Comparison of ENCODE assay signal across 28 cellular contexts in genomic region chr2:16032282-16033031, GRCh38.
"Had no signal": no experiment of that assay in that cellular context is flagged by ENCODE, and none has a peak within 500 bp of the region (broad histone marks: within the 10 kb centered on the region; RNA-seq: fewer than 3 reads in every experiment).

No MANE protein-coding gene starts in this region.

- DNase-seq: naive B cell; naive thymus-derived CD8-positive, alpha-beta T cell; nephron progenitor cell; occipital lobe; ovary; psoas muscle; right cardiac atrium; sigmoid colon; stimulated activated CD4-positive, alpha-beta T cell treated with anti-CD3 and anti-CD28 coated beads, Interleukin-15, amount 100 ng/mL, for 24 hours; stimulated activated CD4-positive, alpha-beta T cell treated with anti-CD3 and anti-CD28 coated beads, Interleukin-2, amount 100 ng/mL, for 24 hours; stimulated activated CD4-positive, alpha-beta T cell treated with anti-CD3 and anti-CD28 coated beads, Interleukin-2, amount 100 ng/mL, for 48 hours; stimulated activated CD4-positive, alpha-beta T cell treated with anti-CD3 and anti-CD28 coated beads, Interleukin-4, amount 100 ng/mL, for 24 hours; stimulated activated naive B cell treated with anti-CD40 and anti-IgM and Interleukin-4, amounts not matched to agents 10 μg/mL and 1 μg/mL and 100 μg/mL, for 72 hours; stimulated activated naive CD4-positive, alpha-beta T cell treated with Interleukin-2 at 50 U/mL for 16 hours; testis; tibial artery; uterus had no signal

- H3K4me1 Mint-ChIP-seq: naive B cell; stimulated activated effector memory CD8-positive, alpha-beta T cell treated with anti-CD3 and anti-CD28 coated beads, Interleukin-12 subunit alpha, Interleukin-12 subunit beta, amount 100 ng/mL, for 72 hours; stimulated activated naive B cell treated with anti-CD40 and anti-IgM and Interleukin-4, amounts not matched to agents 10 μg/mL and 1 μg/mL and 100 μg/mL, for 72 hours had no signal

- H3K27ac ChIP-seq: ovary, parathyroid adenoma, psoas muscle, right lobe of liver, sigmoid colon, stomach, suprapubic skin, testis, tibial artery, upper lobe of right lung, uterus had no signal

- H3K9ac ChIP-seq: parathyroid adenoma had no signal

- H3K4me3 Mint-ChIP-seq: naive thymus-derived CD8-positive, alpha-beta T cell; natural killer cell treated with Interleukin-12 subunit alpha and Interleukin-12 subunit beta and Interleukin-15 and Interleukin-18, amount 100 ng/mL, for 72 hours; nephron progenitor cell; stimulated activated effector memory CD8-positive, alpha-beta T cell treated with anti-CD3 and anti-CD28 coated beads, Interleukin-12 subunit alpha, Interleukin-12 subunit beta, amount 100 ng/mL, for 72 hours; stimulated activated naive B cell treated with anti-CD40 and anti-IgM and Interleukin-4, amounts not matched to agents 10 μg/mL and 1 μg/mL and 100 μg/mL, for 72 hours; stimulated activated naive CD8-positive, alpha-beta T cell treated with anti-CD3 and anti-CD28 coated beads, Interleukin-15, Interleukin-2, amounts not matched to agents 100 ng/mL and 50 ng/mL, for 24 hours; type B pancreatic cell had no signal

- H3K4me1 ChIP-seq: parathyroid adenoma, psoas muscle, sigmoid colon, testis, tibial artery, upper lobe of right lung, uterus had no signal

- H3K27me3 Mint-ChIP-seq: naive B cell; stimulated activated naive B cell treated with anti-CD40 and anti-IgM and Interleukin-4, amounts not matched to agents 10 μg/mL and 1 μg/mL and 100 μg/mL, for 72 hours; stimulated activated naive CD8-positive, alpha-beta T cell treated with anti-CD3 and anti-CD28 coated beads, Interleukin-15, Interleukin-2, amounts not matched to agents 100 ng/mL and 50 ng/mL, for 24 hours; type B pancreatic cell had no signal

- H3K9me3 Mint-ChIP-seq: naive thymus-derived CD8-positive, alpha-beta T cell; natural killer cell treated with Interleukin-12 subunit alpha and Interleukin-12 subunit beta and Interleukin-15 and Interleukin-18, amount 100 ng/mL, for 72 hours; nephron progenitor cell; stimulated activated naive CD8-positive, alpha-beta T cell treated with anti-CD3 and anti-CD28 coated beads, Interleukin-15, Interleukin-2, amounts not matched to agents 100 ng/mL and 50 ng/mL, for 24 hours; type B pancreatic cell had no signal

- H3K27me3 ChIP-seq: ovary, right lobe of liver, sigmoid colon, stomach, testis, transverse colon, upper lobe of right lung, uterus had no signal

- ATAC-seq: naive thymus-derived CD8-positive, alpha-beta T cell; natural killer cell treated with Interleukin-12 subunit alpha and Interleukin-12 subunit beta and Interleukin-15 and Interleukin-18, amount 100 ng/mL, for 72 hours; psoas muscle; right cardiac atrium; stimulated activated effector memory CD8-positive, alpha-beta T cell treated with anti-CD3 and anti-CD28 coated beads, Interleukin-12 subunit alpha, Interleukin-12 subunit beta, amount 100 ng/mL, for 72 hours; stimulated activated naive B cell treated with anti-CD40 and anti-IgM and Interleukin-4, amounts not matched to agents 10 μg/mL and 1 μg/mL and 100 μg/mL, for 72 hours had no signal

- H3K9me3 ChIP-seq: ovary, psoas muscle, right lobe of liver, sigmoid colon, stomach, suprapubic skin, testis, tibial artery, transverse colon, upper lobe of right lung, uterus had no signal

- H3K27ac Mint-ChIP-seq: naive B cell; naive thymus-derived CD8-positive, alpha-beta T cell; natural killer cell treated with Interleukin-12 subunit alpha and Interleukin-12 subunit beta and Interleukin-15 and Interleukin-18, amount 100 ng/mL, for 72 hours; progenitor cell of endocrine pancreas; stimulated activated effector memory CD8-positive, alpha-beta T cell treated with anti-CD3 and anti-CD28 coated beads, Interleukin-12 subunit alpha, Interleukin-12 subunit beta, amount 100 ng/mL, for 72 hours; stimulated activated naive CD8-positive, alpha-beta T cell treated with anti-CD3 and anti-CD28 coated beads, Interleukin-15, Interleukin-2, amounts not matched to agents 100 ng/mL and 50 ng/mL, for 24 hours; type B pancreatic cell had no signal

- H2AFZ ChIP-seq: parathyroid adenoma had no signal

- H3K36me3 ChIP-seq: ovary, right lobe of liver, sigmoid colon, stomach, suprapubic skin, tibial artery, transverse colon, upper lobe of right lung, uterus had no signal

- H3K4me3 ChIP-seq: ovary, psoas muscle, right lobe of liver, sigmoid colon, stomach, suprapubic skin, testis, tibial artery, transverse colon, upper lobe of right lung, uterus had no signal

- H3K36me3 Mint-ChIP-seq: naive B cell; naive thymus-derived CD8-positive, alpha-beta T cell; natural killer cell treated with Interleukin-12 subunit alpha and Interleukin-12 subunit beta and Interleukin-15 and Interleukin-18, amount 100 ng/mL, for 72 hours; stimulated activated effector memory CD8-positive, alpha-beta T cell treated with anti-CD3 and anti-CD28 coated beads, Interleukin-12 subunit alpha, Interleukin-12 subunit beta, amount 100 ng/mL, for 72 hours; stimulated activated naive B cell treated with anti-CD40 and anti-IgM and Interleukin-4, amounts not matched to agents 10 μg/mL and 1 μg/mL and 100 μg/mL, for 72 hours; type B pancreatic cell had no signal
